ENCODE assay signal across 8 cellular contexts in genomic region chr14:53954551-53955233, GRCh38. TPM values are rescaled to one million over a fixed set of nuclear protein-coding genes. Genes with fewer than 3 reads are reported as not detected.
DNase-seq lines count a peak whose midpoint lies in the region; ATAC-seq, FAIRE-seq and TF ChIP-seq lines count a peak whose summit lies in the region.

No MANE protein-coding gene starts in this region.

- TF ChIP-seq CTCF in AG04450 (IDR thresholded peaks at IDR 0.05; ENCODE audit: low read depth, low read length) (no peak), astrocyte (IDR thresholded peaks at IDR 0.05; ENCODE audit: insufficient read depth, low read depth, low read length) (no peak)

- peak overlapping the region; percentile 71 for H3K9ac ChIP-seq in astrocyte (ENCODE audit: low read length)
- peak overlapping the region in 2 of 5 donors; percentile 46 to 77 for H3K9ac ChIP-seq in subcutaneous abdominal adipose tissue (ENCODE audit: low read length in 5 of 5)

- H3K27me3 Mint-ChIP-seq in astrocyte (ENCODE audit: low read depth, unreplicated experiment) = peaks cover 45% of the 10 kb centered on the region

- peak overlapping the region; percentile 72 for H3K27ac Mint-ChIP-seq in astrocyte (ENCODE audit: unreplicated experiment)

- H3K4me2 ChIP-seq in astrocyte (ENCODE audit: low read length) = peak overlapping the region; percentile 89

- DNase-seq in AG04450 (ENCODE audit: low read depth, low spot score) = no peak
- DNase-seq in HCEC 1CT = peak; percentile 11
- peak; percentile 39 for DNase-seq in astrocyte (ENCODE audit: low read depth)
- DNase-seq in left kidney (ENCODE audit: low read depth, low spot score) = peak; percentile 55
- DNase-seq in OCI-M2 (lab: John Stamatoyannopoulos, UW; ENCODE audit: unreplicated experiment) = no peak

- POLR2A ChIA-PET in AG04450 (lab: Yijun Ruan, JAX) = no interaction called here

- H3K27me3 ChIP-seq in AG04450 (ENCODE audit: control insufficient read depth, insufficient read depth, low read length) (peaks cover 70% of the 10 kb centered on the region), astrocyte (ENCODE audit: insufficient read depth, low read length) (peaks cover 47% of the 10 kb centered on the region), subcutaneous abdominal adipose tissue (ENCODE audit: control insufficient read depth in 5 of 5, insufficient read depth in 4 of 5, low read length in 5 of 5) (peaks cover 0 to 17% (median 7%) of the 10 kb centered on the region in 5 donors)

- peaks cover 10% of the 10 kb centered on the region for H3K4me1 Mint-ChIP-seq in astrocyte (ENCODE audit: low read depth, unreplicated experiment)

- H3K9me3 ChIP-seq in AG04450 (ENCODE audit: control insufficient read depth, insufficient read depth, low read length) (peaks cover 11% of the 10 kb centered on the region; the same call in 1 of the 2 replicates), astrocyte (ENCODE audit: insufficient read depth, low read depth, low read length) (no peaks in the 10 kb centered on the region), subcutaneous abdominal adipose tissue (ENCODE audit: control insufficient read depth in 5 of 5, low read length in 5 of 5) (no peaks in the 10 kb centered on the region)

- H3K27ac ChIP-seq in AG04450 (ENCODE audit: low read depth, low read length) (no peak overlapping the region), astrocyte (ENCODE audit: low read depth, low read length) (no peak overlapping the region), subcutaneous abdominal adipose tissue (ENCODE audit: low read depth, low read length) (peak overlapping the region; percentile 88)

- H3K4me1 ChIP-seq in astrocyte (ENCODE audit: insufficient read depth, low read length) (peaks cover 32% of the 10 kb centered on the region), subcutaneous abdominal adipose tissue (ENCODE audit: control insufficient read depth in 5 of 5, insufficient read depth in 5 of 5, low read length in 5 of 5) (peaks cover 2 to 64% (median 56%) of the 10 kb centered on the region in 5 donors)

- H3K9me3 Mint-ChIP-seq in astrocyte (ENCODE audit: unreplicated experiment) = peaks cover 3% of the 10 kb centered on the region

- H3K4me3 ChIP-seq in AG04450 (ENCODE audit: low read depth, low read length) (peak overlapping the region; percentile 64), astrocyte (ENCODE audit: insufficient read depth, low read depth, low read length) (peak overlapping the region; percentile 69), subcutaneous abdominal adipose tissue (ENCODE audit: low read depth in 1 of 5, low read length in 5 of 5) (peak overlapping the region; percentile 72 to 83 (median 76))

- ATAC-seq in HG02970 (IDR thresholded peaks at IDR 0.05; ENCODE audit: low FRiP score, unreplicated experiment) = no peak
- ATAC-seq in HG02852 (IDR thresholded peaks at IDR 0.05; ENCODE audit: unreplicated experiment) = no peak

- FAIRE-seq in astrocyte (lab: Jason Lieb, UNC) = no peak

- H3K79me2 ChIP-seq in astrocyte (ENCODE audit: insufficient read depth, low read length) = peaks cover 8% of the 10 kb centered on the region

- H3K36me3 Mint-ChIP-seq in astrocyte (ENCODE audit: low read depth, unreplicated experiment) = peaks cover 11% of the 10 kb centered on the region

- peak overlapping the region; percentile 94 for H3K4me3 Mint-ChIP-seq in astrocyte (ENCODE audit: unreplicated experiment)

- peak overlapping the region; percentile 81 for H2AFZ ChIP-seq in astrocyte (ENCODE audit: low read depth, low read length)

- H3K36me3 ChIP-seq in astrocyte (ENCODE audit: insufficient read depth, low read length) (no peaks in the 10 kb centered on the region), subcutaneous abdominal adipose tissue (ENCODE audit: control insufficient read depth in 5 of 5, insufficient read depth in 5 of 5, low read length in 5 of 5) (peaks cover 0 to 16% (median 13%) of the 10 kb centered on the region in 5 donors)

- CTCF ChIA-PET in AG04450 (lab: Charles Lee) = interaction anchor here (1.3 kb wide), 1 partner anchor 416 kb away, joined by 3 read pairs; no protein-coding TSS in a partner anchor

- peaks cover 23% of the 10 kb centered on the region for H4K20me1 ChIP-seq in astrocyte (ENCODE audit: insufficient read depth, low read length)

RNA-seq across cellular contexts. Expression of gene BMP4, which starts 1.9 kb away (rescaled TPM):
- 20.8 and 25.4 TPM in 2 replicates for polyA plus RNA-seq in AG04450 (2011; rRNA removed)
- polyA minus RNA-seq in AG04450 (2011; rRNA and poly(A)+ RNA removed) = 16.4 and 18.3 TPM in 2 replicates
- total RNA-seq in astrocyte = 19.9 and 27.2 TPM in 2 replicates

Comparison
In these comparisons a context has a peak if more than half of its experiments do, and no peak if none do; other contexts are left out.
1. DNase-seq: peak in HCEC 1CT (single experiment), astrocyte (single experiment) and left kidney (single experiment); none in AG04450 (single experiment) and OCI-M2 (single experiment).
2. Peak in every context shown above with its lines, with median percentiles within 50 percentile points of each other: H3K4me3 ChIP-seq.